Comparison of ENCODE assay signal across 9 cellular contexts in the genomic region with DNA sequence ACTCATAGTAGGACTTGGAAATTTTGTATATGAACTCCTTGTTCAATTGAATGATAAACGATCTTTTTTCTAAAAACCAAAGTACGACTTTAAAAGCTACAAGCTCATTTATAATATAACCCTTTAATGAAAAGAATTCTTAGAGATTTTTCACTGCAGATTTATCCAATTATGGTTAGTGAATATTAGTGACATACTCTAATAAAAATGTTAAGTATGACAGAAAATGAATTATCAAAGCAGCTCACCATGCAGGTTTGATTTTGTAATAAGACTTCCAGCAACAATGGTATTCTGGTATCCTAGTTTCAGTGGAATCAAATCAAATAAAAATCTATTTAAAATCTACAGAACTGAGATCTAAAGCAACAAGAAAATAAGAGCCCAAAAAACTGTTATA.
"Had no signal": no experiment of that assay in that cellular context is flagged by ENCODE, and none has a peak within 500 bp of the region (broad histone marks: within the 10 kb centered on the region; RNA-seq: fewer than 3 reads in every experiment).

No MANE protein-coding gene starts in this region.

- DNase-seq: H9, IMR-90, KG1 had no signal

- ATAC-seq: GM23338, HCT116, K562 had no signal

- H3K4me1 Mint-ChIP-seq: GM23338, H9 had no signal

- H3K4me3 ChIP-seq: GM23338, K562 had no signal

- H3K27ac Mint-ChIP-seq: GM23338, H9 had no signal

- FAIRE-seq: H1, H54, HTR-8/SVneo, K562 had no signal

- H3K4me3 Mint-ChIP-seq: GM23338, H9 had no signal
